Comparison of ENCODE assay signal across 18 cellular contexts in genomic region chr1:93841771-93842170, GRCh38. TPM values are rescaled to one million over a fixed set of nuclear protein-coding genes. Genes with fewer than 3 reads are reported as not detected.
DNase-seq lines count a peak whose midpoint lies in the region; ATAC-seq, FAIRE-seq and TF ChIP-seq lines count a peak whose summit lies in the region.
"Had no signal": no experiment of that assay in that cellular context is flagged by ENCODE, and none has a peak within 500 bp of the region (broad histone marks: within the 10 kb centered on the region; RNA-seq: fewer than 3 reads in every experiment).

No MANE protein-coding gene starts in this region.

- no peak overlapping the region for H2AFZ ChIP-seq in astrocyte (ENCODE audit: low read depth, low read length)
- H2AFZ ChIP-seq: GM23338 had no signal

- H3K79me2 ChIP-seq in astrocyte (ENCODE audit: insufficient read depth, low read length): no peaks in the 10 kb centered on the region

- peak overlapping the region in 4 of 10 experiments; percentile 49 to 63 (median 52); a peak in 7 of 20 replicates for H3K4me3 ChIP-seq in BLaER1 treated with 17β-estradiol and CSF1 and Interleukin-3, amounts not matched to agents 10 nM and 100 nM
- H3K4me3 ChIP-seq in astrocyte (ENCODE audit: insufficient read depth, low read depth, low read length) (no peak overlapping the region), esophagus muscularis mucosa (no peak overlapping the region)
- no peak overlapping the region for H3K4me3 ChIP-seq in naive thymus-derived CD4-positive, alpha-beta T cell (ENCODE audit: low read length)
- H3K4me3 ChIP-seq: GM23338 had no signal

- no peak for ATAC-seq in HG03135 (IDR thresholded peaks at IDR 0.05; ENCODE audit: unreplicated experiment)
- ATAC-seq in naive thymus-derived CD4-positive, alpha-beta T cell: no peak
- ATAC-seq: GM23338, HCT116, HepG2 had no signal

- TF ChIP-seq EP300 in esophagus muscularis mucosa (IDR thresholded peaks at IDR 0.05): no peak

- H3K9ac ChIP-seq in BLaER1 treated with 17β-estradiol and CSF1 and Interleukin-3, amounts not matched to agents 10 nM and 100 nM: peak overlapping the region in 10 of 11 experiments; percentile 67 to 99 (median 73); a peak in 19 of 22 replicates
- no peak overlapping the region for H3K9ac ChIP-seq in astrocyte (ENCODE audit: low read length)

- FAIRE-seq in astrocyte (lab: Jason Lieb, UNC): no peak
- FAIRE-seq: D721Med, G401.6, GM12891, HepG2 had no signal

- peaks cover 5% of the 10 kb centered on the region for H3K36me3 Mint-ChIP-seq in astrocyte (ENCODE audit: low read depth, unreplicated experiment)
- H3K36me3 Mint-ChIP-seq in naive thymus-derived CD4-positive, alpha-beta T cell: peaks cover 0 to 4% (median 0%) of the 10 kb centered on the region in 5 donors

- no peak for TF ChIP-seq POLR2A in esophagus muscularis mucosa (IDR thresholded peaks at IDR 0.05; ENCODE audit: low read depth)

- peaks cover 66 to 91% (median 87%) of the 10 kb centered on the region in 10 experiments for H3K4me1 ChIP-seq in BLaER1 treated with 17β-estradiol and CSF1 and Interleukin-3, amounts not matched to agents 10 nM and 100 nM
- H3K4me1 ChIP-seq in astrocyte (ENCODE audit: insufficient read depth, low read length) (peaks cover 25% of the 10 kb centered on the region), esophagus muscularis mucosa (peaks cover 20 to 24% (median 23%) of the 10 kb centered on the region in 4 donors)
- peaks cover 4 to 16% of the 10 kb centered on the region in 2 donors for H3K4me1 ChIP-seq in naive thymus-derived CD4-positive, alpha-beta T cell (ENCODE audit: control insufficient read depth in 2 of 2, insufficient read depth in 2 of 2, low read length in 2 of 2)
- H3K4me1 ChIP-seq: Caco-2 had no signal

- DNase-seq in astrocyte (ENCODE audit: low read depth) (peak; percentile 64), esophagus muscularis mucosa (ENCODE audit: extremely low spot score) (peak; percentile 45)
- DNase-seq in activated effector memory CD4-positive, alpha-beta T cell treated with anti-CD3 and anti-CD28 coated beads, Interleukin-2, amount 50 U/mL, for 16 hours: no peak
- no peak for DNase-seq in naive thymus-derived CD4-positive, alpha-beta T cell
- DNase-seq: Caco-2; CD4-positive, alpha-beta T cell; H7; HFFc6 had no signal

- POLR2A ChIA-PET in naive thymus-derived CD4-positive, alpha-beta T cell (lab: Charles Lee): no interaction called here

- intact Hi-C loops in esophagus muscularis mucosa (cut with DNase I): loop anchor here (10.0 kb wide), 2 partner anchors 217 to 537 kb away; no protein-coding TSS in a partner anchor
- intact Hi-C loops in naive thymus-derived CD4-positive, alpha-beta T cell (cut with micrococcal nuclease): loop anchor here (5.0 to 10.0 kb wide), 3 partner anchors 539 to 1357 kb away; partner anchors contain the start of gene GFI1 (in 1 of the 2)

- 94% methylated on average over 3 of the region's 3 CpGs for WGBS in esophagus muscularis mucosa

- H3K27me3 Mint-ChIP-seq in astrocyte (ENCODE audit: low read depth, unreplicated experiment): no peaks in the 10 kb centered on the region
- peaks cover 0 to 5% (median 0%) of the 10 kb centered on the region in 5 donors for H3K27me3 Mint-ChIP-seq in naive thymus-derived CD4-positive, alpha-beta T cell
- H3K27me3 Mint-ChIP-seq: B cell; CD4-positive, alpha-beta T cell had no signal

- H3K27me3 ChIP-seq in BLaER1 treated with 17β-estradiol and CSF1 and Interleukin-3, amounts not matched to agents 10 nM and 100 nM: no peaks in the 10 kb centered on the region
- no peaks in the 10 kb centered on the region for H3K27me3 ChIP-seq in astrocyte (ENCODE audit: insufficient read depth, low read length)
- H3K27me3 ChIP-seq in esophagus muscularis mucosa: no peaks in the 10 kb centered on the region
- no peaks in the 10 kb centered on the region for H3K27me3 ChIP-seq in naive thymus-derived CD4-positive, alpha-beta T cell (ENCODE audit: control insufficient read depth in 2 of 2, insufficient read depth in 2 of 2, low read length in 2 of 2)

- peaks cover 4% of the 10 kb centered on the region for H3K9me3 Mint-ChIP-seq in astrocyte (ENCODE audit: unreplicated experiment)
- peaks cover 0 to 7% (median 0%) of the 10 kb centered on the region in 11 donors for H3K9me3 Mint-ChIP-seq in naive thymus-derived CD4-positive, alpha-beta T cell
- H3K9me3 Mint-ChIP-seq: CD4-positive, alpha-beta T cell; GM23338; HFFc6 had no signal

- no peak overlapping the region for H3K27ac Mint-ChIP-seq in astrocyte (ENCODE audit: unreplicated experiment)
- H3K27ac Mint-ChIP-seq in naive thymus-derived CD4-positive, alpha-beta T cell: peak overlapping the region in 3 of 9 donors; percentile 39 to 71 (median 40)
- H3K27ac Mint-ChIP-seq: B cell; CD4-positive, alpha-beta T cell; GM23338 had no signal

- peak overlapping the region; percentile 67 to 98 (median 88) for H3K4me2 ChIP-seq in BLaER1 treated with 17β-estradiol and CSF1 and Interleukin-3, amounts not matched to agents 10 nM and 100 nM
- H3K4me2 ChIP-seq in astrocyte (ENCODE audit: low read length): no peak overlapping the region
- H3K4me2 ChIP-seq: GM23338 had no signal

- CTCF ChIA-PET in naive thymus-derived CD4-positive, alpha-beta T cell (lab: Charles Lee): interaction anchor here (0.6 to 3.7 kb wide), 5 partner anchors 9 to 212 kb away, joined by 3 to 59 read pairs (median 3); no protein-coding TSS in a partner anchor

- H3K9me3 ChIP-seq in BLaER1 treated with 17β-estradiol and CSF1 and Interleukin-3, amounts not matched to agents 10 nM and 100 nM (replicated peaks in 1 of 11): peaks cover 0 to 19% (median 10%) of the 10 kb centered on the region in 11 experiments; a peak in 14 of 22 replicates
- H3K9me3 ChIP-seq in astrocyte (ENCODE audit: insufficient read depth, low read depth, low read length) (no peaks in the 10 kb centered on the region), esophagus muscularis mucosa (no peaks in the 10 kb centered on the region)
- no peaks in the 10 kb centered on the region for H3K9me3 ChIP-seq in naive thymus-derived CD4-positive, alpha-beta T cell (ENCODE audit: control insufficient read depth in 2 of 3, low read length in 3 of 3)
- H3K9me3 ChIP-seq: Caco-2 had no signal

- no peak overlapping the region for H3K4me3 Mint-ChIP-seq in astrocyte (ENCODE audit: unreplicated experiment)
- H3K4me3 Mint-ChIP-seq in naive thymus-derived CD4-positive, alpha-beta T cell: no peak overlapping the region
- H3K4me3 Mint-ChIP-seq: B cell; CD4-positive, alpha-beta T cell; GM23338 had no signal

- no peak for TF ChIP-seq CTCF in astrocyte (IDR thresholded peaks at IDR 0.05; ENCODE audit: insufficient read depth, low read depth, low read length)
- no peak for TF ChIP-seq CTCF in esophagus muscularis mucosa (IDR thresholded peaks at IDR 0.05)

- H4K20me1 ChIP-seq in BLaER1 treated with 17β-estradiol and CSF1 and Interleukin-3, amounts not matched to agents 10 nM and 100 nM: no peaks in the 10 kb centered on the region
- H4K20me1 ChIP-seq in astrocyte (ENCODE audit: insufficient read depth, low read length): no peaks in the 10 kb centered on the region

- H3K27ac ChIP-seq in BLaER1 treated with 17β-estradiol and CSF1 and Interleukin-3, amounts not matched to agents 10 nM and 100 nM: peak overlapping the region; percentile 33 to 99 (median 88); a peak in 21 of 22 replicates
- H3K27ac ChIP-seq in astrocyte (ENCODE audit: low read depth, low read length) (no peak overlapping the region), esophagus muscularis mucosa (replicated peaks in 1 of 4) (no peak overlapping the region)
- H3K27ac ChIP-seq in naive thymus-derived CD4-positive, alpha-beta T cell (ENCODE audit: low read depth, low read length): no peak overlapping the region
- H3K27ac ChIP-seq: C4-2B had no signal

- H3K4me1 Mint-ChIP-seq in astrocyte (ENCODE audit: low read depth, unreplicated experiment): peaks cover 25% of the 10 kb centered on the region
- peaks cover 12 to 19% (median 17%) of the 10 kb centered on the region in 7 donors for H3K4me1 Mint-ChIP-seq in naive thymus-derived CD4-positive, alpha-beta T cell

- peaks cover 0 to 18% (median 0%) of the 10 kb centered on the region in 11 experiments; a peak in 5 of 22 replicates for H3K36me3 ChIP-seq in BLaER1 treated with 17β-estradiol and CSF1 and Interleukin-3, amounts not matched to agents 10 nM and 100 nM
- H3K36me3 ChIP-seq in astrocyte (ENCODE audit: insufficient read depth, low read length): no peaks in the 10 kb centered on the region
- peaks cover 0 to 9% (median 0%) of the 10 kb centered on the region in 4 donors for H3K36me3 ChIP-seq in esophagus muscularis mucosa
- H3K36me3 ChIP-seq in naive thymus-derived CD4-positive, alpha-beta T cell (ENCODE audit: control insufficient read depth in 2 of 3, insufficient read depth in 3 of 3, low read length in 3 of 3): no peaks in the 10 kb centered on the region

RNA-seq across cellular contexts. Expression of gene DNTTIP2, which starts 37.2 kb away (rescaled TPM):
- total RNA-seq in astrocyte: 47.5 and 55.3 TPM in 2 replicates
- total RNA-seq in esophagus muscularis mucosa: 10 to 100 TPM; 23.3 to 43.4 (median 31.4) TPM
- total RNA-seq in naive thymus-derived CD4-positive, alpha-beta T cell: 10 to 100 TPM; 51.8 to 84.2 (median 77.5) TPM
- 10 to 100 TPM; 83.6 to 86.4 TPM for polyA plus RNA-seq in naive thymus-derived CD4-positive, alpha-beta T cell

Comparison
In these comparisons a context has a peak if more than half of its experiments do, and no peak if none do; other contexts are left out.
1. H3K27ac ChIP-seq: peak in BLaER1 treated with 17β-estradiol and CSF1 and Interleukin-3, amounts not matched to agents 10 nM and 100 nM (11 of 11); none in astrocyte (single experiment), esophagus muscularis mucosa (0 of 4) and naive thymus-derived CD4-positive, alpha-beta T cell (single experiment).
2. DNase-seq: peak in astrocyte (single experiment) and esophagus muscularis mucosa (single experiment); none in activated effector memory CD4-positive, alpha-beta T cell treated with anti-CD3 and anti-CD28 coated beads, Interleukin-2, amount 50 U/mL, for 16 hours (single experiment) and naive thymus-derived CD4-positive, alpha-beta T cell (0 of 9).